ENCODE assay signal across 18 cellular contexts in genomic region chr16:53629151-53629550, GRCh38.
"Had no signal": no experiment of that assay in that cellular context is flagged by ENCODE, and none has a peak within 500 bp of the region (broad histone marks: within the 10 kb centered on the region; RNA-seq: fewer than 3 reads in every experiment).

No MANE protein-coding gene starts in this region.

- ATAC-seq: naive thymus-derived CD4-positive, alpha-beta T cell; psoas muscle; stimulated activated naive B cell treated with anti-CD40 and anti-IgM and Interleukin-4, amounts not matched to agents 10 μg/mL and 1 μg/mL and 100 μg/mL, for 72 hours; stimulated activated naive CD8-positive, alpha-beta T cell treated with anti-CD3 and anti-CD28 coated beads, Interleukin-15, amount 100 ng/mL, for 72 hours had no signal

- DNase-seq: effector CD4-positive, alpha-beta T cell; endodermal cell; glutamatergic neuron; islet precursor cell; mammary epithelial cell; naive thymus-derived CD4-positive, alpha-beta T cell; nephron progenitor cell; psoas muscle; retina; right lobe of liver; spleen; stimulated activated CD4-positive, alpha-beta T cell treated with anti-CD3 and anti-CD28 coated beads, Interleukin-15, amount 100 ng/mL, for 24 hours; stimulated activated CD4-positive, alpha-beta T cell treated with anti-CD3 and anti-CD28 coated beads, Interleukin-2, amount 100 ng/mL, for 24 hours; stimulated activated CD4-positive, alpha-beta T cell treated with anti-CD3 and anti-CD28 coated beads, Interleukin-4, amount 100 ng/mL, for 4 hours; stimulated activated naive B cell treated with anti-CD40 and anti-IgM and Interleukin-4, amounts not matched to agents 10 μg/mL and 1 μg/mL and 100 μg/mL, for 72 hours; stimulated activated naive CD8-positive, alpha-beta T cell treated with anti-CD3 and anti-CD28 coated beads, Interleukin-15, amount 100 ng/mL, for 72 hours; substantia nigra; trophoblast cell had no signal
